ENCODE assay signal across 2 cellular contexts in genomic region chr6:43124481-43124880, GRCh38.
TF ChIP-seq lines count a peak whose summit lies in the region.

No MANE protein-coding gene starts in this region.

TF ChIP-seq in IMR-90, 13 proteins besides CTCF, POLR2A, EP300 and RAD21:
- TF ChIP-seq USF2 (IDR thresholded peaks at IDR 0.05; ENCODE audit: low read depth, low read length): no peak
- no peak for TF ChIP-seq ELK1 (IDR thresholded peaks at IDR 0.05; ENCODE audit: borderline replicate concordance, low read depth, low read length)
- TF ChIP-seq BHLHE40 (IDR thresholded peaks at IDR 0.05; ENCODE audit: low read depth, low read length): no peak
- no peak for TF ChIP-seq MAFK (IDR thresholded peaks at IDR 0.05; ENCODE audit: low read depth, low read length)
- no peak for TF ChIP-seq NFE2L2 (IDR thresholded peaks at IDR 0.05; ENCODE audit: low read depth, low read length)
- no peak for TF ChIP-seq MAZ (IDR thresholded peaks at IDR 0.05; ENCODE audit: borderline replicate concordance, low read depth, low read length)
- TF ChIP-seq FOS (IDR thresholded peaks at IDR 0.05; ENCODE audit: low read depth, low read length): no peak

TF ChIP-seq in HEK293T, 16 proteins besides CTCF, POLR2A, EP300 and RAD21:
- no peak for TF ChIP-seq L3MBTL2 (conservative IDR thresholded peaks at IDR 0.05)
- TF ChIP-seq BHLHE40 (IDR thresholded peaks at IDR 0.05; ENCODE audit: borderline replicate concordance): no peak
- no peak for TF ChIP-seq FOXM1 (IDR thresholded peaks at IDR 0.05; ENCODE audit: borderline replicate concordance)
